In the genomic region with DNA sequence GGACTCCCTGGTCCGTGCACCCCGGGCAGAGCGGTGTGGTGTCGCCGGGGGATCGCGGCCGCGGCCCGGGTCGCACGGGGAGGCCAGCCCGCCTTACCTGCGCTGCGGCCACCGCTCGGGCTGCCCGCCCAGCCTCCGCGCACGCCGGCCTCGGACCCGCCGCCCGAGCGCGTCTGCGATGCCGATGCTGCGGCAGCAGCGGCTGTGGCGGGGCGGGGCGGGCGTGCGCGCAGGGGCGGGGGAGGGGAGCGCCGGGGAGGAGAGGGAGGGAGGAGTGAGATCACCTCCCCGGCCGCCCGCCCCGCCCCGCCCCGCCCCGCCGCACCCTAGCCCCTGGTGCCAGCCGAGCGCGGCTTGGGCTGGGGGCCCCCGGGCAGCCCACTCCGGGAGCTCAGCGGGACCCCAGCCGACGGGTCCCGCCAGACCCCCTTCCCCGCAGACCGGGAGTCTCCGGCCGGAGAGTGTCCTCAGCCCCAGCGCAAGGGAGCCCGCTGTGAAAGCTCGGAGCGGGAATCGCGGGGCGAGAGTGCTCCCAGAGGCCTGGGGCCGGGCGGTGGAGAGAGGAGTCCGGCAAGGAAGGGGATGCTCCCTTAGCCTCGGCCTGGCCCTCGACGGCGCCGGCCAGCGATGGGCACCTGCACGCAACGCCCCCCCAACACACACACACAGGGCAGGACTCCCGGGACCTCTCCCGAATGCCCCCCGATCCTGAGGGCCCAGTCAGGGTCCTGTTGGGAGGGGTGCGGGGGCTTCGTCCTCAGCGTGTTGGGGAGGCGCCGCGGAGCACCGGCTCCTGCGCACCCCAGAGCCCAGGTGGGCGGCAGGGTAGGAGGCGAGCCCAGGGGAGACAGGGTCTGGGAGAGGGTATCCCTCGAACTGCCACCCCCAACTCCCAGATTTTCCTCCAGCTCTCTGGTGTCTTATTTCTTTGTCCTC, we compare ENCODE assay signal across 7 cellular contexts. TPM values are rescaled to one million over a fixed set of nuclear protein-coding genes. Genes with fewer than 3 reads are reported as not detected.
DNase-seq lines count a peak whose midpoint lies in the region; ATAC-seq and TF ChIP-seq lines count a peak whose summit lies in the region.

A gene with protein sequence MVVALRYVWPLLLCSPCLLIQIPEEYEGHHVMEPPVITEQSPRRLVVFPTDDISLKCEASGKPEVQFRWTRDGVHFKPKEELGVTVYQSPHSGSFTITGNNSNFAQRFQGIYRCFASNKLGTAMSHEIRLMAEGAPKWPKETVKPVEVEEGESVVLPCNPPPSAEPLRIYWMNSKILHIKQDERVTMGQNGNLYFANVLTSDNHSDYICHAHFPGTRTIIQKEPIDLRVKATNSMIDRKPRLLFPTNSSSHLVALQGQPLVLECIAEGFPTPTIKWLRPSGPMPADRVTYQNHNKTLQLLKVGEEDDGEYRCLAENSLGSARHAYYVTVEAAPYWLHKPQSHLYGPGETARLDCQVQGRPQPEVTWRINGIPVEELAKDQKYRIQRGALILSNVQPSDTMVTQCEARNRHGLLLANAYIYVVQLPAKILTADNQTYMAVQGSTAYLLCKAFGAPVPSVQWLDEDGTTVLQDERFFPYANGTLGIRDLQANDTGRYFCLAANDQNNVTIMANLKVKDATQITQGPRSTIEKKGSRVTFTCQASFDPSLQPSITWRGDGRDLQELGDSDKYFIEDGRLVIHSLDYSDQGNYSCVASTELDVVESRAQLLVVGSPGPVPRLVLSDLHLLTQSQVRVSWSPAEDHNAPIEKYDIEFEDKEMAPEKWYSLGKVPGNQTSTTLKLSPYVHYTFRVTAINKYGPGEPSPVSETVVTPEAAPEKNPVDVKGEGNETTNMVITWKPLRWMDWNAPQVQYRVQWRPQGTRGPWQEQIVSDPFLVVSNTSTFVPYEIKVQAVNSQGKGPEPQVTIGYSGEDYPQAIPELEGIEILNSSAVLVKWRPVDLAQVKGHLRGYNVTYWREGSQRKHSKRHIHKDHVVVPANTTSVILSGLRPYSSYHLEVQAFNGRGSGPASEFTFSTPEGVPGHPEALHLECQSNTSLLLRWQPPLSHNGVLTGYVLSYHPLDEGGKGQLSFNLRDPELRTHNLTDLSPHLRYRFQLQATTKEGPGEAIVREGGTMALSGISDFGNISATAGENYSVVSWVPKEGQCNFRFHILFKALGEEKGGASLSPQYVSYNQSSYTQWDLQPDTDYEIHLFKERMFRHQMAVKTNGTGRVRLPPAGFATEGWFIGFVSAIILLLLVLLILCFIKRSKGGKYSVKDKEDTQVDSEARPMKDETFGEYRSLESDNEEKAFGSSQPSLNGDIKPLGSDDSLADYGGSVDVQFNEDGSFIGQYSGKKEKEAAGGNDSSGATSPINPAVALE (minus strand): TSS at position 206 of the 936 bp plus-strand sequence. CDS start 10,337 bp downstream, outside the sequence.

- no peak for TF ChIP-seq POLR2A in uterus (IDR thresholded peaks at IDR 0.05)

- no peaks in the 10 kb centered on the region for H3F3A ChIP-seq in OCI-LY1 (ENCODE audit: insufficient read depth, low read length)

- DNase-seq in occipital lobe (lab: John Stamatoyannopoulos, UW) = no peak
- DNase-seq in NOMO-1 treated with dmso at 0.1 percent for 144 hours (lab: John Stamatoyannopoulos, UW; ENCODE audit: unreplicated experiment) = no peak
- no peak for DNase-seq in uterus

- 1% methylated on average over 79 to 91 of the region's 94 CpGs for WGBS in ectodermal cell, 2 experiments

- no peaks in the 10 kb centered on the region for H4K20me1 ChIP-seq in OCI-LY1 (ENCODE audit: insufficient read depth, low read length)

- no peak for TF ChIP-seq CTCF in OCI-LY1 (IDR thresholded peaks at IDR 0.05; ENCODE audit: low read length)
- TF ChIP-seq CTCF in uterus (IDR thresholded peaks at IDR 0.05) = no peak

- no peak within 1 kb of the TSS for H2AFZ ChIP-seq in OCI-LY1 (ENCODE audit: low read length)

- no peak within 1 kb of the TSS for H3K27ac ChIP-seq in OCI-LY1 (ENCODE audit: low read depth, low read length, poor library complexity, severe bottlenecking)
- no peak within 1 kb of the TSS for H3K27ac ChIP-seq in ectodermal cell (ENCODE audit: insufficient read depth, low read depth, low read length, poor library complexity, severe bottlenecking)
- no peak within 1 kb of the TSS for H3K27ac ChIP-seq in uterus

- H3K9ac ChIP-seq in ES-I3 (ENCODE audit: low read depth, low read length) (peak within 1 kb of the TSS; percentile 63), OCI-LY1 (ENCODE audit: low read length) (no peak within 1 kb of the TSS)

- ATAC-seq in HG03025 (IDR thresholded peaks at IDR 0.05; ENCODE audit: low FRiP score, unreplicated experiment) = no peak

- intact Hi-C loops in uterus (cut with DNase I; ENCODE audit: low total_unique reads) = no loop called here

- H3K27me3 ChIP-seq in OCI-LY1 (ENCODE audit: insufficient read depth, low read length) (no peaks in the 10 kb centered on the region), ectodermal cell (ENCODE audit: control insufficient read depth, insufficient read depth, low read length, poor library complexity, severe bottlenecking) (peaks cover 27% of the 10 kb centered on the region), uterus (peaks cover 0 to 31% of the 10 kb centered on the region in 2 donors)

- no peaks in the 10 kb centered on the region for H3K36me3 ChIP-seq in ES-I3 (ENCODE audit: insufficient read depth, low read length)
- no peaks in the 10 kb centered on the region for H3K36me3 ChIP-seq in OCI-LY1 (ENCODE audit: insufficient read depth, low read length)
- no peaks in the 10 kb centered on the region for H3K36me3 ChIP-seq in ectodermal cell (ENCODE audit: control insufficient read depth, insufficient read depth, low read length)
- H3K36me3 ChIP-seq in uterus = no peaks in the 10 kb centered on the region

- no peaks in the 10 kb centered on the region for H3K79me2 ChIP-seq in OCI-LY1 (ENCODE audit: insufficient read depth, low read length)

- peak within 1 kb of the TSS; percentile 50; the same call in 1 of the 2 replicates for H3K4me2 ChIP-seq in OCI-LY1 (ENCODE audit: low read length)

- H3K4me1 ChIP-seq in ES-I3 (ENCODE audit: insufficient read depth, low read length) = peaks cover 43% of the 10 kb centered on the region
- H3K4me1 ChIP-seq in OCI-LY1 (ENCODE audit: insufficient read depth, low read length, severe bottlenecking) = no peaks in the 10 kb centered on the region
- H3K4me1 ChIP-seq in ectodermal cell (ENCODE audit: control insufficient read depth, insufficient read depth, low read length) = peaks cover 26% of the 10 kb centered on the region
- H3K4me1 ChIP-seq in uterus = peaks cover 0 to 4% of the 10 kb centered on the region in 2 donors

- no peaks in the 10 kb centered on the region for H3K9me2 ChIP-seq in OCI-LY1 (ENCODE audit: low read depth, low read length)

- H3K4me3 ChIP-seq in OCI-LY1 (ENCODE audit: low read depth, low read length, poor library complexity, severe bottlenecking) (peak within 1 kb of the TSS; percentile 36), ectodermal cell (ENCODE audit: insufficient read depth, low read depth, low read length) (peak within 1 kb of the TSS; percentile 43), uterus (peak within 1 kb of the TSS in 1 of 2 donors; percentile 21)

- H3K9me3 ChIP-seq in ES-I3 (ENCODE audit: control insufficient read depth, insufficient read depth, low read length) = no peaks in the 10 kb centered on the region
- H3K9me3 ChIP-seq in OCI-LY1 (ENCODE audit: low read length) = no peaks in the 10 kb centered on the region
- H3K9me3 ChIP-seq in ectodermal cell (ENCODE audit: control insufficient read depth, low read length) = no peaks in the 10 kb centered on the region
- no peaks in the 10 kb centered on the region for H3K9me3 ChIP-seq in uterus

RNA-seq across cellular contexts. Expression of the gene that starts here (rescaled TPM):
- 20.7 TPM for polyA plus RNA-seq in ectodermal cell (2013, experiment 1 of 4)
- polyA plus RNA-seq in ectodermal cell (2013, experiment 2 of 4) = 21.9 TPM
- polyA plus RNA-seq in ectodermal cell (2013, experiment 3 of 4) = 17.0 TPM
- 17.3 TPM for polyA plus RNA-seq in ectodermal cell (2013, experiment 4 of 4)
- total RNA-seq in occipital lobe = 98.1 TPM
- total RNA-seq in uterus = 1 to 10 TPM in 2 of 4 donors, under 1 TPM in 1, not detected in 1; 0.26 to 5.1 (median 2.8) TPM

Comparison
In these comparisons a context has a peak if more than half of its experiments do, and no peak if none do; other contexts are left out.
1. RNA of the gene that starts here (total RNA-seq): 98.1 TPM in occipital lobe (single experiment); 0.26 to 5.1 TPM in uterus; every median in the first group is over 10 times any median in the second.